11 cellular contexts compared by ENCODE assay signal in the genomic region with DNA sequence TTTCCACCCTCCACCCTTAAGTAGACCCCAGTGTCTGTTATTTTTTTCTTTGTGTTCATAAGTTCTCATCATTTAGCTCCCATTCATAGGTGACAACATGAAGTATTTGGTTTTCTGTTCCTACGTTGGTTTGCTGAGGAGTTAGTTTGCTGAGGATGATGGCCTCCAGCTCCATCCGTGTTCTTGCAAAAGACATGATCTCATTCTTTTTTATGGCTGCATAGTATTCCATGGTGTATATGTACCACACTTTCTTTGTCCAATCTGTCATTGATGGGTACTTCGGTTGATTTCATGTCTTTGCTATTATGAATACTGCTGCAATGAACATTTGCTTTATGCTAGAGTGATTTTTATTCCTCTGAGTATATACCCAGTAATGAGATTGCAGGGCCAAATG.
"Had no signal": no experiment of that assay in that cellular context is flagged by ENCODE, and none has a peak within 500 bp of the region (broad histone marks: within the 10 kb centered on the region; RNA-seq: fewer than 3 reads in every experiment).

No MANE protein-coding gene starts in this region.

- H2AFZ ChIP-seq: GM23248, GM23338 had no signal

- H3K27ac ChIP-seq: GM23248 had no signal

- H3K36me3 ChIP-seq: HAP-1 had no signal

- FAIRE-seq: H1, H54 had no signal

- H3K4me1 ChIP-seq: HAP-1 had no signal

- H3K9me3 ChIP-seq: HAP-1 had no signal

- H3K4me2 ChIP-seq: GM23338 had no signal

- H3K9ac ChIP-seq: GM23248 had no signal

- ATAC-seq: GM23338, HCT116 had no signal

- DNase-seq: GM23248, GOT3, H7, H9, HCEC 1CT, HFFc6 had no signal

- H3K4me3 ChIP-seq: GM23248, GM23338, HAP-1 had no signal
